In the genomic region with DNA sequence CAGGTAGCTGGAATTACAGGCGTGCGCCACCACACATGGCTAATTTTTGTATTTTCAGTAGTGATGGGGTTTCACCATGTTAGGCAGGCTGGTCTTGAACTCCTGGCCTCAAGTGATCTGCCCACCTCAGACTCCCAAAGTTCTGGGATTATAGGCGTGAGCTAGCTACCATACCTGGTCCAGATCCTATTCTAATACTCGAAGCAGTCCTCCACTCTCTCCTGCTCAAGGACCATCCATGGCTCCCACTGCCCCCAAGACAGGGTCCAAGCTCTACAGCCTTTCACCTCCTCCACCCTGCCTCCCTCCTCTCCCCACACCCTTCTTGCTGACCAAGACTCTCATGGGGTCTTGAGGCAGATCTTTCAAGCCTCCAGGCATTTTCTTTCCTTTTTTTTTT, we compare ENCODE assay signal across 23 cellular contexts. TPM values are rescaled to one million over a fixed set of nuclear protein-coding genes. Genes with fewer than 3 reads are reported as not detected.
DNase-seq lines count a peak whose midpoint lies in the region; ATAC-seq and TF ChIP-seq lines count a peak whose summit lies in the region.
"Had no signal": no experiment of that assay in that cellular context is flagged by ENCODE, and none has a peak within 500 bp of the region (broad histone marks: within the 10 kb centered on the region; RNA-seq: fewer than 3 reads in every experiment).

No MANE protein-coding gene starts in this region.

- TF ChIP-seq CTCF in chondrocyte (IDR thresholded peaks at IDR 0.05), result no peak
- TF ChIP-seq CTCF in osteoblast (IDR thresholded peaks at IDR 0.05; ENCODE audit: extremely low read depth, low read depth, low read length), result no peak
- no peak for TF ChIP-seq CTCF in smooth muscle cell (IDR thresholded peaks at IDR 0.05; ENCODE audit: borderline replicate concordance, insufficient read depth, poor library complexity, severe bottlenecking)
- no peak for TF ChIP-seq CTCF in GM23338 (conservative IDR thresholded peaks at IDR 0.05; ENCODE audit: low read depth in 2 of 2)

- H3F3A ChIP-seq in smooth muscle cell (ENCODE audit: low read depth), result no peaks in the 10 kb centered on the region
- no peaks in the 10 kb centered on the region for H3F3A ChIP-seq in GM23338 (replicated peaks; ENCODE audit: low read depth)

- H3K4me2 ChIP-seq in osteoblast (ENCODE audit: insufficient read depth, low read length), result no peak overlapping the region
- H3K4me2 ChIP-seq in smooth muscle cell, result no peak overlapping the region
- H3K4me2 ChIP-seq in GM23338, result no peak overlapping the region

- H3K27me3 ChIP-seq in osteoblast (ENCODE audit: insufficient read depth, low read length) (peaks cover 40% of the 10 kb centered on the region), smooth muscle cell (ENCODE audit: low read depth) (no peaks in the 10 kb centered on the region), GM23338 (ENCODE audit: insufficient read depth) (no peaks in the 10 kb centered on the region)
- H3K27me3 ChIP-seq: BE2C had no signal

- no peak overlapping the region for H3K27ac ChIP-seq in osteoblast (ENCODE audit: low read depth, low read length)
- no peak overlapping the region for H3K27ac ChIP-seq in smooth muscle cell (ENCODE audit: low read depth)
- no peak overlapping the region for H3K27ac ChIP-seq in GM23338 (ENCODE audit: low read depth)
- H3K27ac ChIP-seq: 22Rv1; BLaER1 treated with 17β-estradiol and CSF1 and Interleukin-3, amounts not matched to agents 10 nM and 100 nM; GM23248 had no signal

- H3K9me3 Mint-ChIP-seq in chondrocyte (ENCODE audit: low read depth) (no peaks in the 10 kb centered on the region), GM23338 (no peaks in the 10 kb centered on the region)
- H3K9me3 Mint-ChIP-seq: CD4-positive, alpha-beta T cell; H9 had no signal

- no peak overlapping the region for H3K27ac Mint-ChIP-seq in chondrocyte (ENCODE audit: unreplicated experiment)
- no peak overlapping the region for H3K27ac Mint-ChIP-seq in GM23338
- H3K27ac Mint-ChIP-seq: CD14-positive monocyte; CD4-positive, alpha-beta T cell had no signal

- H3K36me3 ChIP-seq in osteoblast (ENCODE audit: insufficient read depth, low read length) (no peaks in the 10 kb centered on the region), smooth muscle cell (ENCODE audit: low read depth) (no peaks in the 10 kb centered on the region), GM23338 (ENCODE audit: insufficient read depth) (no peaks in the 10 kb centered on the region)
- H3K36me3 ChIP-seq: BE2C; BLaER1 treated with 17β-estradiol and CSF1 and Interleukin-3, amounts not matched to agents 10 nM and 100 nM had no signal

- H3K4me3 Mint-ChIP-seq in chondrocyte (ENCODE audit: unreplicated experiment) (no peak overlapping the region), GM23338 (no peak overlapping the region)
- H3K4me3 Mint-ChIP-seq: CD14-positive monocyte; CD4-positive, alpha-beta T cell; CD8-positive, alpha-beta memory T cell had no signal

- H3K4me1 Mint-ChIP-seq in chondrocyte (ENCODE audit: low read depth), result no peaks in the 10 kb centered on the region
- peaks cover 21% of the 10 kb centered on the region for H3K4me1 Mint-ChIP-seq in GM23338

- ATAC-seq in Right ventricle myocardium superior (ENCODE audit: poor library complexity), result no peak
- ATAC-seq in GM23338, result no peak
- ATAC-seq: GM12878, HCT116 had no signal

- intact Hi-C loops in Right ventricle myocardium superior (cut with DNase I), result no loop called here
- intact Hi-C loops in cardiac septum (cut with DNase I), result no loop called here

- H3K9ac ChIP-seq in smooth muscle cell (ENCODE audit: low read depth), result no peak overlapping the region
- H3K9ac ChIP-seq: BLaER1 treated with 17β-estradiol and CSF1 and Interleukin-3, amounts not matched to agents 10 nM and 100 nM; GM23248 had no signal

- H3K4me3 ChIP-seq in osteoblast (ENCODE audit: insufficient read depth, low read length) (no peak overlapping the region), smooth muscle cell (no peak overlapping the region), GM23338 (no peak overlapping the region)
- H3K4me3 ChIP-seq: BLaER1 treated with 17β-estradiol and CSF1 and Interleukin-3, amounts not matched to agents 10 nM and 100 nM; GM12878; GM23248 had no signal

- H3K79me2 ChIP-seq in osteoblast (ENCODE audit: insufficient read depth, low read length) (no peaks in the 10 kb centered on the region), smooth muscle cell (ENCODE audit: low read depth) (no peaks in the 10 kb centered on the region), GM23338 (replicated peaks; ENCODE audit: insufficient read depth) (no peaks in the 10 kb centered on the region)

- DNase-seq in Right ventricle myocardium superior (peak; percentile 2), cardiac septum (ENCODE audit: low spot score) (no peak), chondrocyte (ENCODE audit: low spot score) (peak; percentile 19), osteoblast (ENCODE audit: insufficient read length, low spot score, missing footprints) (peak; percentile 50), NOMO-1 treated with DMSO at 0.1 percent for 48 hours (lab: John Stamatoyannopoulos, UW; ENCODE audit: unreplicated experiment) (no peak), smooth muscle cell (lab: John Stamatoyannopoulos, UW; ENCODE audit: unreplicated experiment) (no peak), GM23338 (ENCODE audit: low spot score) (no peak)
- DNase-seq: AML-193; BE2C; CD4-positive, alpha-beta T cell; CD8-positive, alpha-beta memory T cell; DMS 273 treated with DMSO at 0.1 percent for 48 hours; DMS79; EL; GDM1; H9 had no signal

- H3K9me2 ChIP-seq in GM23338 (ENCODE audit: insufficient read depth), result no peaks in the 10 kb centered on the region

- H3K36me3 Mint-ChIP-seq in chondrocyte (ENCODE audit: low read depth), result no peaks in the 10 kb centered on the region
- no peaks in the 10 kb centered on the region for H3K36me3 Mint-ChIP-seq in GM23338 (ENCODE audit: low read depth)
- H3K36me3 Mint-ChIP-seq: CD14-positive monocyte; CD8-positive, alpha-beta memory T cell had no signal

- H4K20me1 ChIP-seq in osteoblast (ENCODE audit: insufficient read depth, low read length) (no peaks in the 10 kb centered on the region), smooth muscle cell (ENCODE audit: low read depth) (no peaks in the 10 kb centered on the region), GM23338 (replicated peaks; ENCODE audit: insufficient read depth) (no peaks in the 10 kb centered on the region)

- WGBS in smooth muscle cell (ENCODE audit: low lambda C conversion rate), result 98% methylated on average over 4 of the region's 4 CpGs

- H3K4me1 ChIP-seq in osteoblast (ENCODE audit: insufficient read depth, low read length) (no peaks in the 10 kb centered on the region), smooth muscle cell (ENCODE audit: low read depth) (no peaks in the 10 kb centered on the region), GM23338 (ENCODE audit: insufficient read depth) (peaks cover 7% of the 10 kb centered on the region)
- H3K4me1 ChIP-seq: BE2C had no signal

- H3K27me3 Mint-ChIP-seq in chondrocyte (ENCODE audit: low read depth) (peaks cover 40% of the 10 kb centered on the region), GM23338 (ENCODE audit: insufficient read depth, low read depth, poor library complexity) (peaks cover 12% of the 10 kb centered on the region)

- H3K9me3 ChIP-seq in osteoblast (ENCODE audit: low read depth, low read length) (no peaks in the 10 kb centered on the region), smooth muscle cell (replicated peaks; ENCODE audit: low read depth) (no peaks in the 10 kb centered on the region)
- H3K9me3 ChIP-seq: BE2C; BLaER1 treated with 17β-estradiol and CSF1 and Interleukin-3, amounts not matched to agents 10 nM and 100 nM had no signal

- no peak overlapping the region for H2AFZ ChIP-seq in osteoblast (ENCODE audit: low read length)
- no peak overlapping the region for H2AFZ ChIP-seq in smooth muscle cell (ENCODE audit: low read depth)
- H2AFZ ChIP-seq in GM23338, result no peak overlapping the region
- H2AFZ ChIP-seq: GM23248 had no signal

TF ChIP-seq in GM23338, 12 proteins besides CTCF, POLR2A, EP300 and RAD21 (continues in another document):
- TF ChIP-seq ZNF114 (CRISPR knock-in tag; IDR thresholded peaks at IDR 0.05) (no peak), JUNB (IDR thresholded peaks at IDR 0.05; ENCODE audit: unreplicated experiment) (no peak), EZH2 (IDR thresholded peaks at IDR 0.05; ENCODE audit: low read depth, unreplicated experiment) (no peak)
- TF ChIP-seq, protein P1, sequence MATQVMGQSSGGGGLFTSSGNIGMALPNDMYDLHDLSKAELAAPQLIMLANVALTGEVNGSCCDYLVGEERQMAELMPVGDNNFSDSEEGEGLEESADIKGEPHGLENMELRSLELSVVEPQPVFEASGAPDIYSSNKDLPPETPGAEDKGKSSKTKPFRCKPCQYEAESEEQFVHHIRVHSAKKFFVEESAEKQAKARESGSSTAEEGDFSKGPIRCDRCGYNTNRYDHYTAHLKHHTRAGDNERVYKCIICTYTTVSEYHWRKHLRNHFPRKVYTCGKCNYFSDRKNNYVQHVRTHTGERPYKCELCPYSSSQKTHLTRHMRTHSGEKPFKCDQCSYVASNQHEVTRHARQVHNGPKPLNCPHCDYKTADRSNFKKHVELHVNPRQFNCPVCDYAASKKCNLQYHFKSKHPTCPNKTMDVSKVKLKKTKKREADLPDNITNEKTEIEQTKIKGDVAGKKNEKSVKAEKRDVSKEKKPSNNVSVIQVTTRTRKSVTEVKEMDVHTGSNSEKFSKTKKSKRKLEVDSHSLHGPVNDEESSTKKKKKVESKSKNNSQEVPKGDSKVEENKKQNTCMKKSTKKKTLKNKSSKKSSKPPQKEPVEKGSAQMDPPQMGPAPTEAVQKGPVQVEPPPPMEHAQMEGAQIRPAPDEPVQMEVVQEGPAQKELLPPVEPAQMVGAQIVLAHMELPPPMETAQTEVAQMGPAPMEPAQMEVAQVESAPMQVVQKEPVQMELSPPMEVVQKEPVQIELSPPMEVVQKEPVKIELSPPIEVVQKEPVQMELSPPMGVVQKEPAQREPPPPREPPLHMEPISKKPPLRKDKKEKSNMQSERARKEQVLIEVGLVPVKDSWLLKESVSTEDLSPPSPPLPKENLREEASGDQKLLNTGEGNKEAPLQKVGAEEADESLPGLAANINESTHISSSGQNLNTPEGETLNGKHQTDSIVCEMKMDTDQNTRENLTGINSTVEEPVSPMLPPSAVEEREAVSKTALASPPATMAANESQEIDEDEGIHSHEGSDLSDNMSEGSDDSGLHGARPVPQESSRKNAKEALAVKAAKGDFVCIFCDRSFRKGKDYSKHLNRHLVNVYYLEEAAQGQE (IDR thresholded peaks at IDR 0.05; ENCODE audit: unreplicated experiment), result no peak

RNA-seq across cellular contexts. Expression of a gene that starts 12.6 kb away (rescaled TPM):
- total RNA-seq in Right ventricle myocardium superior (40.1 TPM), cardiac septum (67.8 TPM), chondrocyte (0.20 to 0.63 TPM in 2 of 3 replicates, not detected in the other), osteoblast (under 0.01 and 1.4 TPM in 2 replicates), smooth muscle cell (3.2 and 6.5 TPM in 2 replicates)
- polyA plus RNA-seq in smooth muscle cell (2.0 and 3.6 TPM in 2 replicates), GM23338 (2016; fragmentation: Nextera tagmentation; extraction: Ambion mirVana) (3.6 and 3.9 TPM in 2 replicates)
- 4.5 and 5.8 TPM in 2 replicates for total RNA-seq in GM23338 (2014; rRNA removed; shearing (Covaris generic))
- total RNA-seq: CD4-positive, alpha-beta T cell; CD8-positive, alpha-beta memory T cell; GM12878 had no signal
- polyA plus RNA-seq: AG04450; CD14-positive monocyte; CD8-positive, alpha-beta memory T cell; GM12878 had no signal

Comparison
In these comparisons a context has a peak if more than half of its experiments do, and no peak if none do; other contexts are left out.
1. DNase-seq: peak in Right ventricle myocardium superior (single experiment), chondrocyte (single experiment) and osteoblast (single experiment); none in cardiac septum (single experiment), NOMO-1 treated with DMSO at 0.1 percent for 48 hours (single experiment), smooth muscle cell (single experiment) and GM23338 (single experiment).